ENCODE assay signal across 1 cellular context in genomic region chr1:93324486-93325464, GRCh38.
TF ChIP-seq lines count a peak whose summit lies in the region.

No MANE protein-coding gene starts in this region.

TF ChIP-seq in SK-N-SH treated with all-trans-retinoic acid at 6 μM for 48 hours, 23 proteins besides CTCF, POLR2A, EP300 and RAD21 (continued from another document):
- TF ChIP-seq PPARA (CRISPR knock-in tag; IDR thresholded peaks at IDR 0.05; ENCODE audit: borderline replicate concordance) (no peak), TSHZ2 (CRISPR knock-in tag; IDR thresholded peaks at IDR 0.05) (no peak), ZC3H10 (CRISPR knock-in tag; IDR thresholded peaks at IDR 0.05) (no peak), ZFP30 (CRISPR knock-in tag; IDR thresholded peaks at IDR 0.05) (no peak), TOX (CRISPR knock-in tag; IDR thresholded peaks at IDR 0.05; ENCODE audit: borderline replicate concordance) (no peak), ESRRG (CRISPR knock-in tag; IDR thresholded peaks at IDR 0.05) (no peak)
